In the genomic region with DNA sequence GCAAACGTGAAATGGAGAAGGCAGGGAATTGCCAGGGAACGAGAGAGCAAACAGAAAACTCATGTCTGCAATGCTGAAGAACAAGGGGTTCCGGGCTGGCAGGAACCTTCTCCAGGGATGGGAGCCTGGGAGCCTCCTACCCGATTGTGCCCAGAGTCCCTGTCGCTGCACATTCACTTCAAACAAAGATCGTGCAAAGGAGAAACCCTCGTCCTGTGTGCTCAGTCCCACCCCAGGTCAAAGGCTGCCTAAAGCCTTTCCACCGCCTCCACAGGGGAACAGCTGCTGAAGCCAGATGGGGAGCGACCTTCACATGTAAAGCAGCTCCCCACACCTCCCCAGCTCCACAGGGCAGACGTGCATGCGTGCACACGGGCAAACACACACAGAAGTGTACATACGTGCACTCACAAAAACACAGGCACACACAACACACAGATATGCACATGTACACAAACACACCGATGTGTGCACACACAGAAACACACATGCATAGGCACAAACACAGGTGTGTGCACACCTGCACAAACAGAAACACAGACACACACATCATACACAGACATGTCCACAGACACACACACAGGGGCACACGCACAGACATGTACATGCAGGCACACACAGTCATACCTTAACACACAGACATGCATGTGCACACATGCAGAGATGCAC, we compare ENCODE assay signal across 25 cellular contexts.
"Had no signal": no experiment of that assay in that cellular context is flagged by ENCODE, and none has a peak within 500 bp of the region (broad histone marks: within the 10 kb centered on the region; RNA-seq: fewer than 3 reads in every experiment).

No MANE protein-coding gene starts in this region.

- H3K27ac ChIP-seq: adrenal gland, breast epithelium, SK-N-MC had no signal

- ATAC-seq: activated CD4-positive, alpha-beta T cell treated with anti-CD3 and anti-CD28 coated beads for 36 hours; activated T-helper 17 cell treated with anti-CD3 and anti-CD28 coated beads, Interleukin-2, amount 50 U/mL, for 72 hours; T-cell had no signal

- H3K9me3 ChIP-seq: adrenal gland, breast epithelium had no signal

- FAIRE-seq: TTC549 had no signal

- DNase-seq: activated CD4-positive, alpha-beta memory T cell treated with anti-CD3 and anti-CD28 coated beads, Interleukin-2, amount 10 ng/mL, durations not matched to agents 7 days and 5 days; activated CD4-positive, alpha-beta T cell treated with anti-CD3 and anti-CD28 coated beads for 36 hours; activated CD4-positive, alpha-beta T cell treated with anti-CD3 and anti-CD28 coated beads, Interleukin-2, amount 50 U/mL, for 1 hour; activated CD4-positive, CD25-positive, alpha-beta regulatory T cell; activated naive CD4-positive, alpha-beta T cell treated with anti-CD3 and anti-CD28 coated beads, Interleukin-2, amount 50 U/mL, for 16 hours; activated naive CD8-positive, alpha-beta T cell treated with anti-CD3 and anti-CD28 coated beads, Interleukin-2, amount 10 ng/mL, durations not matched to agents 7 days and 5 days; activated T-cell treated with anti-CD3 and anti-CD28 coated beads for 4 hours; activated T-cell treated with anti-CD3 and anti-CD28 coated beads, Interleukin-2, amount 50 U/mL, for 48 hours; central memory CD4-positive, alpha-beta T cell; KG1; NCI-H1092; NCI-H1417; NCI-H1930; NCI-H2171; NCI-H2227 treated with DMSO at 0.1 percent for 48 hours; NCI-H526; NCI-H774; T-cell; T-helper 2 cell; T1000 had no signal

- H3K27me3 ChIP-seq: adrenal gland had no signal

- H3K36me3 ChIP-seq: adrenal gland, breast epithelium had no signal

- H3K4me1 ChIP-seq: adrenal gland, breast epithelium had no signal

- H3K4me3 ChIP-seq: adrenal gland, breast epithelium, SK-N-MC had no signal
